ENCODE assay signal across 14 cellular contexts in genomic region chr21:15564907-15565306, GRCh38.
"Had no signal": no experiment of that assay in that cellular context is flagged by ENCODE, and none has a peak within 500 bp of the region (broad histone marks: within the 10 kb centered on the region; RNA-seq: fewer than 3 reads in every experiment).

No MANE protein-coding gene starts in this region.

- DNase-seq: activated CD4-positive, alpha-beta T cell treated with anti-CD3 and anti-CD28 coated beads, Interleukin-2, amount 10 ng/mL, durations not matched to agents 24 days and 14 days; activated CD4-positive, CD25-positive, alpha-beta regulatory T cell; activated CD8-positive, alpha-beta T cell treated with anti-CD3 and anti-CD28 coated beads for 36 hours; activated naive CD4-positive, alpha-beta T cell; activated naive CD8-positive, alpha-beta T cell treated with anti-CD3 and anti-CD28 coated beads for 36 hours; activated T-cell treated with anti-CD3 and anti-CD28 coated beads, Interleukin-2, amount 50 U/mL, for 1 hour; brain microvascular endothelial cell; naive thymus-derived CD4-positive, alpha-beta T cell; sigmoid colon; stimulated activated naive CD4-positive, alpha-beta T cell; T-helper 1 cell; T-helper 9 cell had no signal

- H3K36me3 ChIP-seq: brain microvascular endothelial cell, esophagus muscularis mucosa, sigmoid colon had no signal

- H3K4me1 ChIP-seq: esophagus muscularis mucosa, sigmoid colon had no signal

- H3K4me3 ChIP-seq: coronary artery, esophagus muscularis mucosa, sigmoid colon had no signal

- H3K27ac ChIP-seq: brain microvascular endothelial cell, coronary artery, esophagus muscularis mucosa, sigmoid colon had no signal

- H3K9me3 ChIP-seq: esophagus muscularis mucosa, sigmoid colon had no signal

- H3K27me3 ChIP-seq: brain microvascular endothelial cell, esophagus muscularis mucosa, sigmoid colon had no signal
